ENCODE assay signal across 13 cellular contexts in the genomic region with DNA sequence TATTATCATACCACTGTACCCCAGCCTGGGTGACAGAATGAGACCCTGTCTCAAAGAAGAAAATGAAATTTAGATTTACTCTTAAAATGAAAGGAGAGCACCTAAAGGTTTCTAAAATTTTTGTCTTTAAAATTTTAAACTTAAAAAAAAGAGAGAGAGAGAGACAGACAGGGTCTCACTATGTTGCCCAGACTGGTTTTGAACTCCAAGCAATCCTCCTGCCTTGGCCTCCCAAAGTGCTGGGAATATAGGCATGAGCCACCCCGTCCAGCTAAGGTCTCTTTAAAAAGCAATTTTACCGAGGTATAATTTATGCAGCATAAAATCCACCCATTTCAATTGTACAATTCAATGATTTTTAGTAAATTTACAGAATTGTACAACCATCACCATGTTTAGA. TPM values are rescaled to one million over a fixed set of nuclear protein-coding genes. Genes with fewer than 3 reads are reported as not detected.
A peak's percentile ranks its signal among the peaks of the same experiment; 100 is the strongest.
DNase-seq lines count a peak whose midpoint lies in the region; ATAC-seq, FAIRE-seq and TF ChIP-seq lines count a peak whose summit lies in the region.
"Had no signal": no experiment of that assay in that cellular context is flagged by ENCODE, and none has a peak within 500 bp of the region (broad histone marks: within the 10 kb centered on the region; RNA-seq: fewer than 3 reads in every experiment).

No MANE protein-coding gene starts in this region.

- POLR2A ChIA-PET in CD4-positive, alpha-beta memory T cell (lab: Charles Lee; ENCODE audit: partially characterized antibody) = interaction anchor here (2.7 kb wide), 1 partner anchor 10 kb away, joined by 16 read pairs; no protein-coding TSS in a partner anchor

- ATAC-seq in HG02759 (IDR thresholded peaks at IDR 0.05; ENCODE audit: unreplicated experiment) = no peak
- ATAC-seq: Panc1 had no signal

- no peak for TF ChIP-seq POLR2A in H54 (IDR thresholded peaks at IDR 0.05; ENCODE audit: low read depth, low read length)

- H3K4me1 Mint-ChIP-seq in CD4-positive, alpha-beta memory T cell = peaks cover 41 to 65% (median 53%) of the 10 kb centered on the region in 4 donors
- H3K4me1 Mint-ChIP-seq in IgD-negative memory B cell = peaks cover 53 to 63% (median 62%) of the 10 kb centered on the region in 3 donors

- no peaks in the 10 kb centered on the region for H3K36me3 ChIP-seq in CD4-positive, alpha-beta memory T cell (ENCODE audit: insufficient read depth, low read length)
- H3K36me3 ChIP-seq in brain microvascular endothelial cell (replicated peaks) (no peaks in the 10 kb centered on the region), neutrophil (no peaks in the 10 kb centered on the region)

- H3K27ac Mint-ChIP-seq in CD4-positive, alpha-beta memory T cell = peak overlapping the region in 6 of 7 donors; percentile 11 to 93 (median 54)
- peak overlapping the region; percentile 15 to 88 (median 75) for H3K27ac Mint-ChIP-seq in IgD-negative memory B cell

- peaks cover 6% of the 10 kb centered on the region in 2 donors for H3K36me3 Mint-ChIP-seq in CD4-positive, alpha-beta memory T cell
- peaks cover 8% of the 10 kb centered on the region for H3K36me3 Mint-ChIP-seq in IgD-negative memory B cell

- intact Hi-C loops in CD4-positive, alpha-beta memory T cell (cut with micrococcal nuclease) = no loop called here

- H3K4me1 ChIP-seq in CD4-positive, alpha-beta memory T cell (ENCODE audit: insufficient read depth, low read length) = peaks cover 87% of the 10 kb centered on the region
- H3K4me1 ChIP-seq in neutrophil (ENCODE audit: control insufficient read depth in 1 of 2, insufficient read depth in 1 of 2, low read depth in 1 of 2, low read length in 1 of 2) = peaks cover 13 to 16% of the 10 kb centered on the region in 2 experiments

- H3K9me3 ChIP-seq in CD4-positive, alpha-beta memory T cell (ENCODE audit: control insufficient read depth in 1 of 2, low read length in 2 of 2) = no peaks in the 10 kb centered on the region
- H3K9me3 ChIP-seq in neutrophil = no peaks in the 10 kb centered on the region

- H3K4me3 Mint-ChIP-seq in CD4-positive, alpha-beta memory T cell = peak overlapping the region in 2 of 8 donors; percentile 21 to 53
- peak overlapping the region in 3 of 4 donors; percentile 16 to 57 (median 38) for H3K4me3 Mint-ChIP-seq in IgD-negative memory B cell

- no peak for FAIRE-seq in H54 (lab: Jason Lieb, UNC)

- in situ Hi-C loops in brain microvascular endothelial cell (cut with HindIII; ENCODE audit: low pct_ligation_motif_present, low sequenced_read_pairs) = no loop called here

- CTCF ChIA-PET in CD4-positive, alpha-beta memory T cell (lab: Charles Lee; ENCODE audit: partially characterized antibody) = no interaction called here

- DNase-seq in CD4-positive, alpha-beta memory T cell = no peak
- DNase-seq in brain microvascular endothelial cell = no peak
- DNase-seq in H54 (ENCODE audit: insufficient read length, low spot score) = no peak
- DNase-seq in AG08395 (ENCODE audit: low spot score) = no peak
- DNase-seq: amygdala; COR-L47; NCI-H1048; stimulated activated CD4-positive, alpha-beta T cell treated with anti-CD3 and anti-CD28 coated beads, Interleukin-2, amount 100 ng/mL, for 48 hours; T1000 had no signal

- TF ChIP-seq CTCF in brain microvascular endothelial cell (IDR thresholded peaks at IDR 0.05; ENCODE audit: low read depth, low read length, missing control alignments) (no peak), neutrophil (IDR thresholded peaks at IDR 0.05) (no peak)

- H3K4me3 ChIP-seq in CD4-positive, alpha-beta memory T cell (ENCODE audit: low read length in 2 of 2) = no peak overlapping the region
- H3K4me3 ChIP-seq in brain microvascular endothelial cell (ENCODE audit: low read depth, low read length) (no peak overlapping the region), neutrophil (ENCODE audit: low read depth in 1 of 2, low read length in 1 of 2) (no peak overlapping the region)

- no peak overlapping the region for H3K27ac ChIP-seq in CD4-positive, alpha-beta memory T cell (ENCODE audit: low read depth, low read length)
- peak overlapping the region; percentile 83 for H3K27ac ChIP-seq in brain microvascular endothelial cell
- H3K27ac ChIP-seq in neutrophil = peak overlapping the region; percentile 55

- no peaks in the 10 kb centered on the region for H3K27me3 Mint-ChIP-seq in CD4-positive, alpha-beta memory T cell
- no peaks in the 10 kb centered on the region for H3K27me3 Mint-ChIP-seq in IgD-negative memory B cell

- no peaks in the 10 kb centered on the region for H3K9me3 Mint-ChIP-seq in CD4-positive, alpha-beta memory T cell
- H3K9me3 Mint-ChIP-seq in IgD-negative memory B cell = no peaks in the 10 kb centered on the region

- no peaks in the 10 kb centered on the region for H3K27me3 ChIP-seq in CD4-positive, alpha-beta memory T cell (ENCODE audit: insufficient read depth, low read length)
- H3K27me3 ChIP-seq in brain microvascular endothelial cell (replicated peaks) (no peaks in the 10 kb centered on the region), neutrophil (no peaks in the 10 kb centered on the region)

RNA-seq across cellular contexts. Expression of a gene that starts 33.2 kb away (rescaled TPM):
- 10 to 100 TPM; 68.6 to 70.7 TPM for total RNA-seq in CD4-positive, alpha-beta memory T cell
- 10 to 100 TPM; 14.8 to 15.1 TPM for polyA plus RNA-seq in CD4-positive, alpha-beta memory T cell
- polyA plus RNA-seq in IgD-negative memory B cell = 15.4 TPM
